In genomic region chr1:92961896-92962752, GRCh38 we compare ENCODE assay signal across 9 cellular contexts. TPM values are rescaled to one million over a fixed set of nuclear protein-coding genes. Genes with fewer than 3 reads are reported as not detected.
A peak's percentile ranks its signal among the peaks of the same experiment; 100 is the strongest.
DNase-seq lines count a peak whose midpoint lies in the region; ATAC-seq, FAIRE-seq and TF ChIP-seq lines count a peak whose summit lies in the region.
"Had no signal": no experiment of that assay in that cellular context is flagged by ENCODE, and none has a peak within 500 bp of the region (broad histone marks: within the 10 kb centered on the region; RNA-seq: fewer than 3 reads in every experiment).

No MANE protein-coding gene starts in this region.

- peaks cover 14% of the 10 kb centered on the region for H3K4me1 Mint-ChIP-seq in brain
- H3K4me1 Mint-ChIP-seq in nephron progenitor cell: peaks cover 8% of the 10 kb centered on the region

- peak overlapping the region in 1 of 5 experiments; percentile 85 for H3K4me3 Mint-ChIP-seq in brain
- H3K4me3 Mint-ChIP-seq in nephron progenitor cell: no peak overlapping the region

- TF ChIP-seq CTCF in brain (conservative IDR thresholded peaks at IDR 0.05) (no peak), kidney (IDR thresholded peaks at IDR 0.05; ENCODE audit: borderline replicate concordance, extremely low read depth, insufficient read depth) (no peak), nephron progenitor cell (IDR thresholded peaks at IDR 0.05) (no peak)

- no peaks in the 10 kb centered on the region for H3K36me3 ChIP-seq in kidney (ENCODE audit: control insufficient read depth in 1 of 2, insufficient read depth in 2 of 2, low read length in 2 of 2)

- peaks cover 9% of the 10 kb centered on the region in 2 donors for H3K4me1 ChIP-seq in kidney (ENCODE audit: control insufficient read depth in 1 of 2, insufficient read depth in 1 of 2, low read depth in 1 of 2, low read length in 2 of 2)

- DNase-seq in DMS53 treated with DMSO at 0.1 percent for 48 hours (lab: John Stamatoyannopoulos, UW; ENCODE audit: unreplicated experiment): peak; percentile 34
- peak; percentile 84 for DNase-seq in HS-27A (ENCODE audit: low read depth)
- DNase-seq in T-helper 22 cell (ENCODE audit: low read depth): peak; percentile 72
- DNase-seq in kidney: peak; percentile 69
- DNase-seq in stimulated activated CD4-positive, alpha-beta T cell treated with anti-CD3 and anti-CD28 coated beads, Interleukin-1b, Interleukin-23, amount 100 ng/mL, for 48 hours: peak; percentile 73
- DNase-seq in nephron progenitor cell: no peak

- H3K27ac Mint-ChIP-seq in brain: peak overlapping the region in 4 of 5 experiments; percentile 58 to 87 (median 72)
- H3K27ac Mint-ChIP-seq in nephron progenitor cell: no peak overlapping the region

- intact Hi-C loops in kidney (cut with DNase I): no loop called here

- H3K36me3 Mint-ChIP-seq in brain (no peaks in the 10 kb centered on the region), nephron progenitor cell (ENCODE audit: low read depth) (no peaks in the 10 kb centered on the region)

- peaks cover 0 to 5% (median 0%) of the 10 kb centered on the region in 5 experiments for H3K9me3 Mint-ChIP-seq in brain
- H3K9me3 Mint-ChIP-seq in nephron progenitor cell: no peaks in the 10 kb centered on the region

- no peaks in the 10 kb centered on the region for H3K27me3 Mint-ChIP-seq in brain
- peaks cover 6% of the 10 kb centered on the region for H3K27me3 Mint-ChIP-seq in nephron progenitor cell (ENCODE audit: low read depth, poor library complexity)

- peak overlapping the region; percentile 81 to 85 for H3K4me3 ChIP-seq in kidney (ENCODE audit: low read length in 2 of 2)

- FAIRE-seq in kidney (lab: Jason Lieb, UNC): no peak
- FAIRE-seq: frontal cortex had no signal

- peak overlapping the region; percentile 69 to 86 for H3K9ac ChIP-seq in kidney (ENCODE audit: low read length in 2 of 2)

- peak; percentile 43 for ATAC-seq in GM21381 (IDR thresholded peaks at IDR 0.05; ENCODE audit: unreplicated experiment)

- H3K27ac ChIP-seq in kidney (ENCODE audit: low read depth in 2 of 2, low read length in 2 of 2): peak overlapping the region; percentile 82 to 89

- H3K9me3 ChIP-seq in kidney (ENCODE audit: control insufficient read depth in 1 of 2, low read length in 2 of 2): no peaks in the 10 kb centered on the region

RNA-seq across cellular contexts. Expression of gene DIPK1A, which starts 0.9 kb away (rescaled TPM):
- polyA plus RNA-seq in brain (ENCODE audit: insufficient read depth, low read depth, low replicate concordance) (9.7 TPM), kidney (ENCODE audit: insufficient read depth, low read depth, low replicate concordance) (6.1 TPM)
- 4.0 TPM for total RNA-seq in kidney
